2 cellular contexts compared by ENCODE assay signal in genomic region chr6:40743226-40743625, GRCh38.
TF ChIP-seq lines count a peak whose summit lies in the region.

No MANE protein-coding gene starts in this region.

TF ChIP-seq in HepG2, 621 proteins besides CTCF, POLR2A, EP300 and RAD21:
- no peak for TF ChIP-seq ZZZ3 (CRISPR knock-in tag; IDR thresholded peaks at IDR 0.05; ENCODE audit: borderline replicate concordance)
- TF ChIP-seq NFYC (CRISPR knock-in tag; IDR thresholded peaks at IDR 0.05), result 0 out of 2 replicates have a peak, but pooled peaks have one; percentile 47

TF ChIP-seq in H1, 55 proteins besides CTCF, POLR2A, EP300 and RAD21:
- peak; percentile 65; the same call in 1 of the 2 replicates for TF ChIP-seq SP1 (IDR thresholded peaks at IDR 0.05; ENCODE audit: low read depth, low read length)
- TF ChIP-seq SP2 (IDR thresholded peaks at IDR 0.05; ENCODE audit: low read length), result peak; percentile 42
- TF ChIP-seq POLR2AphosphoS5 (IDR thresholded peaks at IDR 0.05; ENCODE audit: low read depth, low read length), result no peak
- peak; percentile 55; the same call in 1 of the 2 replicates for TF ChIP-seq CHD2 (IDR thresholded peaks at IDR 0.05; ENCODE audit: low read length)
TF ChIP-seq in H1: peak in this region for 3.
